17 cellular contexts compared by ENCODE assay signal in the genomic region with DNA sequence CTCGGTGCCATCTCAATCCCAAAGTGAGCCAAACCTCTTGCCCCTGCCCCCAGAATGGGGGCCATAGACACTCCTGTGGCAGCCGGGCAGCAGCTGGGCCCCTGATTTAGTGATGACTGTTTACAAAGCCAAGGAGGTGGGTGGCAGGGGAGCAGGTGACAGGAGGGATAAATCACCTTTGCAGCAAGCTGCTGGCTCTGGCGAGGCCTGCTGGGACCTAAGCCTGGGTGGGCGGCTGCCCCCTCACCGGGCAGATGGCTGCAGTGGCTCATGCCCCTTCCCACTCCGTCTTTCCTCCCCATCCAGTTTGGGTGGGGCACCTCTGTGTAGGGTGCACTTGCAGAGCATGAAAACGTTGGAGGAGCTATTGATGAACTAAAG.
DNase-seq lines count a peak whose midpoint lies in the region; ATAC-seq and TF ChIP-seq lines count a peak whose summit lies in the region.
"Had no signal": no experiment of that assay in that cellular context is flagged by ENCODE, and none has a peak within 500 bp of the region (broad histone marks: within the 10 kb centered on the region; RNA-seq: fewer than 3 reads in every experiment).

No MANE protein-coding gene starts in this region.

- TF ChIP-seq POLR2A in GM18505 (IDR thresholded peaks at IDR 0.05; ENCODE audit: borderline replicate concordance, extremely low read depth, insufficient read depth, insufficient read length) = no peak

- H3K4me3 ChIP-seq in upper lobe of right lung = no peak overlapping the region
- H3K4me3 ChIP-seq: PC-9 had no signal

- H3K4me1 ChIP-seq in upper lobe of right lung = no peaks in the 10 kb centered on the region

- H3K36me3 ChIP-seq in upper lobe of right lung = no peaks in the 10 kb centered on the region

- H3K9me3 ChIP-seq in upper lobe of right lung = no peaks in the 10 kb centered on the region

- intact Hi-C loops in Right ventricle myocardium superior (cut with DNase I) (loop anchor here (5.0 kb wide), 1 partner anchor 105 kb away; no protein-coding TSS in a partner anchor), cardiac septum (cut with DNase I) (no loop called here), upper lobe of right lung (cut with DNase I) (no loop called here)

- ATAC-seq in Right ventricle myocardium superior (ENCODE audit: poor library complexity) (peak; percentile 6), upper lobe of right lung (no peak), GM18505 (IDR thresholded peaks at IDR 0.05; ENCODE audit: unreplicated experiment) (no peak)

- DNase-seq in Right ventricle myocardium superior (no peak), cardiac septum (ENCODE audit: low spot score) (no peak), NCI-H1694 (lab: John Stamatoyannopoulos, UW) (peak; percentile 15), upper lobe of right lung (peak; percentile 44), NCI-H526 treated with DMSO at 0.1 percent for 48 hours (lab: John Stamatoyannopoulos, UW) (no peak), RKO (ENCODE audit: low spot score) (no peak)
- DNase-seq: CD4-positive, CD25-positive, alpha-beta regulatory T cell; DND-41; GDM1; GOT3; Kasumi-1; NCI-H2029; NCI-H2227 treated with DMSO at 0.1 percent for 48 hours; NCI-H524 treated with DMSO at 0.1 percent for 48 hours; PC-9 had no signal

- H3K27ac ChIP-seq in VCaP (peak overlapping the region; percentile 45), upper lobe of right lung (no peak overlapping the region)
- H3K27ac ChIP-seq: PC-9 had no signal

- H3K27me3 ChIP-seq in upper lobe of right lung = peaks cover 8% of the 10 kb centered on the region

- TF ChIP-seq CTCF in VCaP (conservative IDR thresholded peaks at IDR 0.05) (no peak), upper lobe of right lung (IDR thresholded peaks at IDR 0.05) (no peak)

Comparison
In these comparisons a context has a peak if more than half of its experiments do, and no peak if none do; other contexts are left out.
1. DNase-seq: peak in NCI-H1694 (single experiment) and upper lobe of right lung (single experiment); none in Right ventricle myocardium superior (single experiment), cardiac septum (single experiment), NCI-H526 treated with DMSO at 0.1 percent for 48 hours (single experiment) and RKO (single experiment).